2 cellular contexts compared by ENCODE assay signal in the genomic region with DNA sequence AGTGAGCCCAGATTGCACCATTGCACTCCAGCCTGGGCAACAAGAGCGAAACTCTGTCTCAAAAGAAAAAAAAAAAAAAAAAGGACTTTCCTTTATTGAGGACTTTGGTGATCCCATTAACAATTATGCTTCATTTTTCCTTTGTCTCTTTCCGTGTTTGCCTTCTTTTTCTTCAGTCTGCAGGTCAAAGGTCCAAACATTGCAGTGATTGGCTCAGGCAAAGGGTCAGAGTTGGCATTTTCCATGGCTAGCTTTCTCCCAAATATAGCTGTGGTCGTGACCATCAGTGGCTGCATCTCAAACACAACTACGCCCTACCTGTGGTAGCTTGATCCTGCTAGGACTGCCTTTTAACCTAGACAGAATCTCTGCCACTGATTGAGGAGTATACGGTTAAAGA.
TF ChIP-seq lines count a peak whose summit lies in the region.

No MANE protein-coding gene starts in this region.

TF ChIP-seq in HepG2, 621 proteins besides CTCF, POLR2A, EP300 and RAD21:
- TF ChIP-seq SRF (IDR thresholded peaks at IDR 0.05; ENCODE audit: low read depth, low read length) (0 out of 2 replicates have a peak, but pooled peaks have one; percentile 45), ZNF296 (CRISPR knock-in tag; conservative IDR thresholded peaks at IDR 0.05) (no peak), GFI1 (CRISPR knock-in tag; IDR thresholded peaks at IDR 0.05; ENCODE audit: borderline replicate concordance) (peak; percentile 73), ZNF660 (CRISPR knock-in tag; IDR thresholded peaks at IDR 0.05; ENCODE audit: borderline replicate concordance, low read depth) (no peak), ZNF10 (CRISPR knock-in tag; IDR thresholded peaks at IDR 0.05; ENCODE audit: borderline replicate concordance, low read depth) (no peak), SOX5 (CRISPR knock-in tag; IDR thresholded peaks at IDR 0.05; ENCODE audit: borderline replicate concordance) (no peak), NFRKB (IDR thresholded peaks at IDR 0.05) (no peak), IRX3 (CRISPR knock-in tag; IDR thresholded peaks at IDR 0.05; ENCODE audit: borderline replicate concordance, low read depth) (no peak), HNF4A (CRISPR knock-in tag; IDR thresholded peaks at IDR 0.05) (0 out of 2 replicates have a peak, but pooled peaks have one; percentile 28)

TF ChIP-seq in H1, 55 proteins besides CTCF, POLR2A, EP300 and RAD21:
- TF ChIP-seq RNF2 (IDR thresholded peaks at IDR 0.05; ENCODE audit: borderline replicate concordance, low read depth, low read length, missing control alignments, poor library complexity, severe bottlenecking) (no peak), JUN (IDR thresholded peaks at IDR 0.05; ENCODE audit: low read depth, low read length) (no peak), SAP30 (IDR thresholded peaks at IDR 0.05; ENCODE audit: insufficient read depth, insufficient replicate concordance, low read length) (no peak), TAF7 (optimal IDR thresholded peaks at IDR 0.05; ENCODE audit: borderline replicate concordance, low read depth, low read length) (no peak), NANOG (IDR thresholded peaks at IDR 0.05; ENCODE audit: insufficient read depth, low read depth, low read length, poor library complexity, severe bottlenecking) (no peak), TAF1 (IDR thresholded peaks at IDR 0.05; ENCODE audit: low read depth, low read length) (no peak), CHD2 (IDR thresholded peaks at IDR 0.05; ENCODE audit: low read length) (no peak), POLR2AphosphoS5 (IDR thresholded peaks at IDR 0.05; ENCODE audit: low read depth, low read length) (no peak), BACH1 (IDR thresholded peaks at IDR 0.05; ENCODE audit: low read length) (no peak), KDM1A (IDR thresholded peaks at IDR 0.05; ENCODE audit: borderline replicate concordance, low read length) (no peak)
- TF ChIP-seq, protein P1, sequence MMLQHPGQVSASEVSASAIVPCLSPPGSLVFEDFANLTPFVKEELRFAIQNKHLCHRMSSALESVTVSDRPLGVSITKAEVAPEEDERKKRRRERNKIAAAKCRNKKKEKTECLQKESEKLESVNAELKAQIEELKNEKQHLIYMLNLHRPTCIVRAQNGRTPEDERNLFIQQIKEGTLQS (IDR thresholded peaks at IDR 0.05; ENCODE audit: insufficient read depth, low read depth, low read length), result no peak
- TF ChIP-seq, protein P2, sequence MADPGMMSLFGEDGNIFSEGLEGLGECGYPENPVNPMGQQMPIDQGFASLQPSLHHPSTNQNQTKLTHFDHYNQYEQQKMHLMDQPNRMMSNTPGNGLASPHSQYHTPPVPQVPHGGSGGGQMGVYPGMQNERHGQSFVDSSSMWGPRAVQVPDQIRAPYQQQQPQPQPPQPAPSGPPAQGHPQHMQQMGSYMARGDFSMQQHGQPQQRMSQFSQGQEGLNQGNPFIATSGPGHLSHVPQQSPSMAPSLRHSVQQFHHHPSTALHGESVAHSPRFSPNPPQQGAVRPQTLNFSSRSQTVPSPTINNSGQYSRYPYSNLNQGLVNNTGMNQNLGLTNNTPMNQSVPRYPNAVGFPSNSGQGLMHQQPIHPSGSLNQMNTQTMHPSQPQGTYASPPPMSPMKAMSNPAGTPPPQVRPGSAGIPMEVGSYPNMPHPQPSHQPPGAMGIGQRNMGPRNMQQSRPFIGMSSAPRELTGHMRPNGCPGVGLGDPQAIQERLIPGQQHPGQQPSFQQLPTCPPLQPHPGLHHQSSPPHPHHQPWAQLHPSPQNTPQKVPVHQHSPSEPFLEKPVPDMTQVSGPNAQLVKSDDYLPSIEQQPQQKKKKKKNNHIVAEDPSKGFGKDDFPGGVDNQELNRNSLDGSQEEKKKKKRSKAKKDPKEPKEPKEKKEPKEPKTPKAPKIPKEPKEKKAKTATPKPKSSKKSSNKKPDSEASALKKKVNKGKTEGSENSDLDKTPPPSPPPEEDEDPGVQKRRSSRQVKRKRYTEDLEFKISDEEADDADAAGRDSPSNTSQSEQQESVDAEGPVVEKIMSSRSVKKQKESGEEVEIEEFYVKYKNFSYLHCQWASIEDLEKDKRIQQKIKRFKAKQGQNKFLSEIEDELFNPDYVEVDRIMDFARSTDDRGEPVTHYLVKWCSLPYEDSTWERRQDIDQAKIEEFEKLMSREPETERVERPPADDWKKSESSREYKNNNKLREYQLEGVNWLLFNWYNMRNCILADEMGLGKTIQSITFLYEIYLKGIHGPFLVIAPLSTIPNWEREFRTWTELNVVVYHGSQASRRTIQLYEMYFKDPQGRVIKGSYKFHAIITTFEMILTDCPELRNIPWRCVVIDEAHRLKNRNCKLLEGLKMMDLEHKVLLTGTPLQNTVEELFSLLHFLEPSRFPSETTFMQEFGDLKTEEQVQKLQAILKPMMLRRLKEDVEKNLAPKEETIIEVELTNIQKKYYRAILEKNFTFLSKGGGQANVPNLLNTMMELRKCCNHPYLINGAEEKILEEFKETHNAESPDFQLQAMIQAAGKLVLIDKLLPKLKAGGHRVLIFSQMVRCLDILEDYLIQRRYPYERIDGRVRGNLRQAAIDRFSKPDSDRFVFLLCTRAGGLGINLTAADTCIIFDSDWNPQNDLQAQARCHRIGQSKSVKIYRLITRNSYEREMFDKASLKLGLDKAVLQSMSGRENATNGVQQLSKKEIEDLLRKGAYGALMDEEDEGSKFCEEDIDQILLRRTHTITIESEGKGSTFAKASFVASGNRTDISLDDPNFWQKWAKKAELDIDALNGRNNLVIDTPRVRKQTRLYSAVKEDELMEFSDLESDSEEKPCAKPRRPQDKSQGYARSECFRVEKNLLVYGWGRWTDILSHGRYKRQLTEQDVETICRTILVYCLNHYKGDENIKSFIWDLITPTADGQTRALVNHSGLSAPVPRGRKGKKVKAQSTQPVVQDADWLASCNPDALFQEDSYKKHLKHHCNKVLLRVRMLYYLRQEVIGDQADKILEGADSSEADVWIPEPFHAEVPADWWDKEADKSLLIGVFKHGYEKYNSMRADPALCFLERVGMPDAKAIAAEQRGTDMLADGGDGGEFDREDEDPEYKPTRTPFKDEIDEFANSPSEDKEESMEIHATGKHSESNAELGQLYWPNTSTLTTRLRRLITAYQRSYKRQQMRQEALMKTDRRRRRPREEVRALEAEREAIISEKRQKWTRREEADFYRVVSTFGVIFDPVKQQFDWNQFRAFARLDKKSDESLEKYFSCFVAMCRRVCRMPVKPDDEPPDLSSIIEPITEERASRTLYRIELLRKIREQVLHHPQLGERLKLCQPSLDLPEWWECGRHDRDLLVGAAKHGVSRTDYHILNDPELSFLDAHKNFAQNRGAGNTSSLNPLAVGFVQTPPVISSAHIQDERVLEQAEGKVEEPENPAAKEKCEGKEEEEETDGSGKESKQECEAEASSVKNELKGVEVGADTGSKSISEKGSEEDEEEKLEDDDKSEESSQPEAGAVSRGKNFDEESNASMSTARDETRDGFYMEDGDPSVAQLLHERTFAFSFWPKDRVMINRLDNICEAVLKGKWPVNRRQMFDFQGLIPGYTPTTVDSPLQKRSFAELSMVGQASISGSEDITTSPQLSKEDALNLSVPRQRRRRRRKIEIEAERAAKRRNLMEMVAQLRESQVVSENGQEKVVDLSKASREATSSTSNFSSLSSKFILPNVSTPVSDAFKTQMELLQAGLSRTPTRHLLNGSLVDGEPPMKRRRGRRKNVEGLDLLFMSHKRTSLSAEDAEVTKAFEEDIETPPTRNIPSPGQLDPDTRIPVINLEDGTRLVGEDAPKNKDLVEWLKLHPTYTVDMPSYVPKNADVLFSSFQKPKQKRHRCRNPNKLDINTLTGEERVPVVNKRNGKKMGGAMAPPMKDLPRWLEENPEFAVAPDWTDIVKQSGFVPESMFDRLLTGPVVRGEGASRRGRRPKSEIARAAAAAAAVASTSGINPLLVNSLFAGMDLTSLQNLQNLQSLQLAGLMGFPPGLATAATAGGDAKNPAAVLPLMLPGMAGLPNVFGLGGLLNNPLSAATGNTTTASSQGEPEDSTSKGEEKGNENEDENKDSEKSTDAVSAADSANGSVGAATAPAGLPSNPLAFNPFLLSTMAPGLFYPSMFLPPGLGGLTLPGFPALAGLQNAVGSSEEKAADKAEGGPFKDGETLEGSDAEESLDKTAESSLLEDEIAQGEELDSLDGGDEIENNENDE (IDR thresholded peaks at IDR 0.05; ENCODE audit: insufficient replicate concordance, low read length), result no peak
- TF ChIP-seq, protein P3, sequence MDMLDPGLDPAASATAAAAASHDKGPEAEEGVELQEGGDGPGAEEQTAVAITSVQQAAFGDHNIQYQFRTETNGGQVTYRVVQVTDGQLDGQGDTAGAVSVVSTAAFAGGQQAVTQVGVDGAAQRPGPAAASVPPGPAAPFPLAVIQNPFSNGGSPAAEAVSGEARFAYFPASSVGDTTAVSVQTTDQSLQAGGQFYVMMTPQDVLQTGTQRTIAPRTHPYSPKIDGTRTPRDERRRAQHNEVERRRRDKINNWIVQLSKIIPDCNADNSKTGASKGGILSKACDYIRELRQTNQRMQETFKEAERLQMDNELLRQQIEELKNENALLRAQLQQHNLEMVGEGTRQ (IDR thresholded peaks at IDR 0.05; ENCODE audit: low read length), result no peak
- TF ChIP-seq, protein P4, sequence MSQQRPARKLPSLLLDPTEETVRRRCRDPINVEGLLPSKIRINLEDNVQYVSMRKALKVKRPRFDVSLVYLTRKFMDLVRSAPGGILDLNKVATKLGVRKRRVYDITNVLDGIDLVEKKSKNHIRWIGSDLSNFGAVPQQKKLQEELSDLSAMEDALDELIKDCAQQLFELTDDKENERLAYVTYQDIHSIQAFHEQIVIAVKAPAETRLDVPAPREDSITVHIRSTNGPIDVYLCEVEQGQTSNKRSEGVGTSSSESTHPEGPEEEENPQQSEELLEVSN (IDR thresholded peaks at IDR 0.05), result no peak
- TF ChIP-seq, protein P5, sequence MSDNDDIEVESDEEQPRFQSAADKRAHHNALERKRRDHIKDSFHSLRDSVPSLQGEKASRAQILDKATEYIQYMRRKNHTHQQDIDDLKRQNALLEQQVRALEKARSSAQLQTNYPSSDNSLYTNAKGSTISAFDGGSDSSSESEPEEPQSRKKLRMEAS (IDR thresholded peaks at IDR 0.05), result no peak
- TF ChIP-seq, protein P6, sequence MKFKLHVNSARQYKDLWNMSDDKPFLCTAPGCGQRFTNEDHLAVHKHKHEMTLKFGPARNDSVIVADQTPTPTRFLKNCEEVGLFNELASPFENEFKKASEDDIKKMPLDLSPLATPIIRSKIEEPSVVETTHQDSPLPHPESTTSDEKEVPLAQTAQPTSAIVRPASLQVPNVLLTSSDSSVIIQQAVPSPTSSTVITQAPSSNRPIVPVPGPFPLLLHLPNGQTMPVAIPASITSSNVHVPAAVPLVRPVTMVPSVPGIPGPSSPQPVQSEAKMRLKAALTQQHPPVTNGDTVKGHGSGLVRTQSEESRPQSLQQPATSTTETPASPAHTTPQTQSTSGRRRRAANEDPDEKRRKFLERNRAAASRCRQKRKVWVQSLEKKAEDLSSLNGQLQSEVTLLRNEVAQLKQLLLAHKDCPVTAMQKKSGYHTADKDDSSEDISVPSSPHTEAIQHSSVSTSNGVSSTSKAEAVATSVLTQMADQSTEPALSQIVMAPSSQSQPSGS (IDR thresholded peaks at IDR 0.05; ENCODE audit: low read length), result no peak
